Comparison of ENCODE assay signal across 1 cellular context in genomic region chr18:10476430-10476829, GRCh38.
TF ChIP-seq lines count a peak whose summit lies in the region.

No MANE protein-coding gene starts in this region.

TF ChIP-seq in GM23338, 12 proteins besides CTCF, POLR2A, EP300 and RAD21 (continued from another document):
- TF ChIP-seq REST (IDR thresholded peaks at IDR 0.05; ENCODE audit: unreplicated experiment) (no peak), ETS1 (IDR thresholded peaks at IDR 0.05) (no peak), EZH2 (IDR thresholded peaks at IDR 0.05; ENCODE audit: low read depth, unreplicated experiment) (no peak)
